In genomic region chr18:12656671-12657047, GRCh38 we compare ENCODE assay signal across 8 cellular contexts. TPM values are rescaled to one million over a fixed set of nuclear protein-coding genes. Genes with fewer than 3 reads are reported as not detected.
DNase-seq lines count a peak whose midpoint lies in the region; ATAC-seq, FAIRE-seq and TF ChIP-seq lines count a peak whose summit lies in the region.

No MANE protein-coding gene starts in this region.

- no peaks in the 10 kb centered on the region for H3K36me3 ChIP-seq in sigmoid colon

- POLR2A ChIA-PET in T-cell (lab: Charles Lee) = no interaction called here

- H3K4me3 ChIP-seq in foreskin fibroblast (ENCODE audit: low read depth in 1 of 2, low read length in 2 of 2) = peak overlapping the region; percentile 69 to 70
- peak overlapping the region; percentile 68 to 92 (median 82) for H3K4me3 ChIP-seq in sigmoid colon

- H3K9me3 Mint-ChIP-seq in T-cell = no peaks in the 10 kb centered on the region

- no peaks in the 10 kb centered on the region for H3K36me3 Mint-ChIP-seq in T-cell

- 5 to 15% methylated on average over 7 of the region's 7 CpGs for WGBS in sigmoid colon, 2 donors

- peaks cover 0 to 25% (median 12%) of the 10 kb centered on the region in 4 donors for H3K4me1 ChIP-seq in sigmoid colon

- intact Hi-C loops in sigmoid colon (cut with DNase I) = loop anchor here (5.0 to 10.0 kb wide), 5 partner anchors 226 to 802 kb away; partner anchors contain the start of genes AFG3L2, CHMP1B, PRELID3A and PTPN2

- CTCF ChIA-PET in T-cell (lab: Charles Lee) = no interaction called here

- ATAC-seq in T-cell (replicated peaks in 1 of 4) (no peak), HG02623 (IDR thresholded peaks at IDR 0.05; ENCODE audit: unreplicated experiment) (no peak)

- no peaks in the 10 kb centered on the region for H3K27me3 ChIP-seq in sigmoid colon

- H3K9me3 ChIP-seq in sigmoid colon = no peaks in the 10 kb centered on the region

- peak overlapping the region; percentile 98 for H3K27ac ChIP-seq in sigmoid colon

- TF ChIP-seq CTCF in foreskin fibroblast (IDR thresholded peaks at IDR 0.05; ENCODE audit: low read depth, low read length) = no peak
- no peak for TF ChIP-seq CTCF in sigmoid colon (IDR thresholded peaks at IDR 0.05)

- no peak for TF ChIP-seq POLR2A in sigmoid colon (IDR thresholded peaks at IDR 0.05)

- peaks cover 9 to 13% of the 10 kb centered on the region in 2 donors for H3K27me3 Mint-ChIP-seq in T-cell

- peak overlapping the region; percentile 73 to 83 (median 74) for H3K4me3 Mint-ChIP-seq in T-cell

- H3K4me1 Mint-ChIP-seq in T-cell = peaks cover 13 to 25% (median 19%) of the 10 kb centered on the region in 3 donors

- peak overlapping the region; percentile 8 to 70 for H3K27ac Mint-ChIP-seq in T-cell

- no peak for TF ChIP-seq EP300 in sigmoid colon (IDR thresholded peaks at IDR 0.05)

- no peak for FAIRE-seq in GM19239 (lab: Jason Lieb, UNC)

- DNase-seq in DMS 273 (lab: John Stamatoyannopoulos, UW; ENCODE audit: unreplicated experiment) = peak; percentile 48
- DNase-seq in DMS 273 treated with DMSO at 0.1 percent for 48 hours (lab: John Stamatoyannopoulos, UW) = no peak
- DNase-seq in T-cell = no peak
- no peak for DNase-seq in foreskin fibroblast
- DNase-seq in sigmoid colon = no peak
- no peak for DNase-seq in GM19239 (ENCODE audit: insufficient read length, low spot score)
- DNase-seq in stimulated activated CD4-positive, alpha-beta T cell treated with anti-CD3 and anti-CD28 coated beads, Interleukin-4, amount 100 ng/mL, for 1 hour = no peak

RNA-seq across cellular contexts. Expression of gene SPIRE1, which starts 1.2 kb away (rescaled TPM):
- total RNA-seq in T-cell (1 to 10 TPM; 1.1 to 2.9 (median 1.4) TPM), sigmoid colon (10 to 100 TPM; 22.7 to 31.6 (median 24.8) TPM)
- 1 to 10 TPM; 2.1 to 5.4 (median 3.5) TPM for polyA plus RNA-seq in sigmoid colon

RNA-seq across cellular contexts. Expression of gene CEP76, which starts 45.9 kb away (rescaled TPM):
- total RNA-seq in T-cell = 1 to 10 TPM; 6.8 to 9.7 (median 8.2) TPM
- total RNA-seq in sigmoid colon = 1 to 10 TPM; 5.8 to 9.1 (median 8.1) TPM
- 1 to 10 TPM; 2.4 to 4.9 (median 4.0) TPM for polyA plus RNA-seq in sigmoid colon

RNA-seq across cellular contexts. Expression of gene PSMG2, which starts 46.2 kb away (rescaled TPM):
- total RNA-seq in T-cell (10 to 100 TPM; 50.3 to 59.9 (median 56.1) TPM), sigmoid colon (100 to 1,000 TPM in 1 of 4 donors, 10 to 100 TPM in 3; 85.1 to 100 (median 92.4) TPM)
- 100 to 1,000 TPM in 1 of 3 donors, 10 to 100 TPM in 2; 78.1 to 105 (median 90.7) TPM for polyA plus RNA-seq in sigmoid colon

Comparison
In these comparisons a context has a peak if more than half of its experiments do, and no peak if none do; other contexts are left out.
1. RNA of gene SPIRE1, which starts 1.2 kb away (total RNA-seq): 22.7 to 31.6 TPM in sigmoid colon; 1.1 to 2.9 TPM in T-cell; every median in the first group is over 4 times any median in the second.